In the genomic region with DNA sequence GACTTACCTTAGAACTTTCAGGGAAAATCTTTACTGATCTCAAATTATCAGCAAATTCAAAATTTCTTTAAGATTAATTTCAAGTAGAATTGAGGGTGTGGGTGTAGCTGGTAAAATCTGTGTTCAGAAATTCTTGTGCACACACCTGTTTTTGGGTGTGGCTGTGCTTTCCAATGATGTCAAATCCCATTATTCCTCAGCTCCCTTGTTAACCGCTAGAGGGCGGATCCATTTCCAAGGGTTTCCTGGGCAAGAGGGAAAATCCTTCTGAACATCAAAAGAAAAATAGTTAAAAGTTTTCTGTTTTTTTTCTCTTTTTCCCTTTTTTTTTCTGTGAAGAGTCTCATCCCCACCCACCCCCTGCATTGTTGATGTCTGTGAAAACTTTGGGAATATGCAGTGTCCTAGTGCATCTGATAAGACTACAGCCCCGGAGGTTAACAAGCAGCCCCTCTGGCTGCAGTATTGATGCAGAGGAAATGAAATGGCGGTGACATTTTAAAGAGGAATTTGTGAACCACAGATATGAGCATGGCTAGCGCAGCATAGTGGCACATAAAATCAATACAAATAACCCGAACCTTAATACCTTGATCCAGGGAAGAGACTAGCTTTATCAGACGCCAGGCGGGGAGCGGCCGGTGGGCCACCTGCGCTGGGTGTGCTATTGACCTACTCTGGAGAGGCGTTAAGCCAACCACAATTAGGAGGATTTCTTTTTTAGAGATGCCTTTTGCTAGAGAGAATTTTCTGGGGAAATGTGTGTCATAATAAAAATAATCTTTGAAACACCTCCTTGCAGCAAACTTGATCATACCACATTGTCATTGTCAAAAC, we compare ENCODE assay signal across 9 cellular contexts.
DNase-seq lines count a peak whose midpoint lies in the region; ATAC-seq, FAIRE-seq and TF ChIP-seq lines count a peak whose summit lies in the region.
"Had no signal": no experiment of that assay in that cellular context is flagged by ENCODE, and none has a peak within 500 bp of the region (broad histone marks: within the 10 kb centered on the region; RNA-seq: fewer than 3 reads in every experiment).

No MANE protein-coding gene starts in this region.

- peak; percentile 24 for TF ChIP-seq CTCF in GM06990 (IDR thresholded peaks at IDR 0.05; ENCODE audit: insufficient read depth, low read length, poor library complexity, severe bottlenecking)
- peak; percentile 58 to 69 (median 62) for TF ChIP-seq CTCF in pancreas (IDR thresholded peaks at IDR 0.05)
- TF ChIP-seq CTCF in CD8-positive, alpha-beta T cell (IDR thresholded peaks at IDR 0.05), result no peak

- no peak overlapping the region for H3K27ac Mint-ChIP-seq in CD8-positive, alpha-beta T cell
- H3K27ac Mint-ChIP-seq: naive thymus-derived CD8-positive, alpha-beta T cell had no signal

- H3K4me3 Mint-ChIP-seq in CD8-positive, alpha-beta T cell, result no peak overlapping the region
- H3K4me3 Mint-ChIP-seq: naive thymus-derived CD8-positive, alpha-beta T cell had no signal

- no peak for FAIRE-seq in pancreas (lab: Jason Lieb, UNC)

- 59 to 62% methylated on average over 12 of the region's 12 CpGs for WGBS in pancreas, 2 donors

- peak; percentile 65 to 88 (median 80) for ATAC-seq in pancreas
- ATAC-seq in CD8-positive, alpha-beta T cell, result no peak
- ATAC-seq: naive thymus-derived CD8-positive, alpha-beta T cell had no signal

- no peaks in the 10 kb centered on the region for H3K9me3 Mint-ChIP-seq in CD8-positive, alpha-beta T cell

- peaks cover 3% of the 10 kb centered on the region for H3K27me3 Mint-ChIP-seq in CD8-positive, alpha-beta T cell (ENCODE audit: low read depth)

- H3K4me1 Mint-ChIP-seq in CD8-positive, alpha-beta T cell (ENCODE audit: low read depth), result no peaks in the 10 kb centered on the region
- H3K4me1 Mint-ChIP-seq: naive thymus-derived CD8-positive, alpha-beta T cell had no signal

- H3K4me3 ChIP-seq in GM06990 (replicated peaks; ENCODE audit: low read depth, low read length) (no peak overlapping the region), pancreas (no peak overlapping the region)
- H3K4me3 ChIP-seq in CD8-positive, alpha-beta T cell (ENCODE audit: low read depth, low read length), result no peak overlapping the region

- H3K9me3 ChIP-seq in pancreas, result no peaks in the 10 kb centered on the region
- H3K9me3 ChIP-seq in CD8-positive, alpha-beta T cell (ENCODE audit: low read length), result no peaks in the 10 kb centered on the region

- H3K27ac ChIP-seq in pancreas, result no peak overlapping the region
- no peak overlapping the region for H3K27ac ChIP-seq in CD8-positive, alpha-beta T cell (ENCODE audit: low read depth, low read length)

- POLR2A ChIA-PET in CD8-positive, alpha-beta T cell (lab: Charles Lee), result no interaction called here

- intact Hi-C loops in pancreas (cut with DNase I), result no loop called here
- intact Hi-C loops in CD8-positive, alpha-beta T cell (cut with DNase I, micrococcal nuclease), result no loop called here

- H3K27me3 ChIP-seq in GM06990 (replicated peaks; ENCODE audit: control insufficient read depth, insufficient read depth, low read length) (0 out of 2 replicates have a peak, but pooled peaks cover 1% of the 10 kb centered on the region), pancreas (no peaks in the 10 kb centered on the region)
- no peaks in the 10 kb centered on the region for H3K27me3 ChIP-seq in CD8-positive, alpha-beta T cell (ENCODE audit: insufficient read depth, low read length)

- DNase-seq in GM06990 (ENCODE audit: extremely low read depth, insufficient read length), result no peak
- DNase-seq in NCI-H345 treated with DMSO at 0.1 percent for 48 hours (lab: John Stamatoyannopoulos, UW; ENCODE audit: unreplicated experiment), result peak; percentile 30
- peak; percentile 3 to 31 for DNase-seq in dermis microvascular lymphatic vessel endothelial cell (ENCODE audit: low read depth in 2 of 2)
- peak in 2 of 6 donors; percentile 43 to 62 for DNase-seq in pancreas
- DNase-seq in activated CD8-positive, alpha-beta memory T cell treated with anti-CD3 and anti-CD28 coated beads, Interleukin-2, amount 50 U/mL, for 48 hours, result no peak
- DNase-seq in activated CD4-positive, CD25-positive, alpha-beta regulatory T cell (lab: John Stamatoyannopoulos, UW), result no peak
- DNase-seq in CD8-positive, alpha-beta T cell, result no peak
- no peak for DNase-seq in NCI-H128 (lab: John Stamatoyannopoulos, UW; ENCODE audit: unreplicated experiment)
- DNase-seq: naive thymus-derived CD8-positive, alpha-beta T cell had no signal

- H3K36me3 Mint-ChIP-seq in CD8-positive, alpha-beta T cell, result no peaks in the 10 kb centered on the region
- H3K36me3 Mint-ChIP-seq: naive thymus-derived CD8-positive, alpha-beta T cell had no signal

- H3K36me3 ChIP-seq in GM06990 (ENCODE audit: control insufficient read depth, insufficient read depth, low read length) (no peaks in the 10 kb centered on the region), pancreas (no peaks in the 10 kb centered on the region)
- no peaks in the 10 kb centered on the region for H3K36me3 ChIP-seq in CD8-positive, alpha-beta T cell (ENCODE audit: insufficient read depth, low read length)

- peaks cover 0 to 8% (median 0%) of the 10 kb centered on the region in 3 donors for H3K4me1 ChIP-seq in pancreas
- H3K4me1 ChIP-seq in CD8-positive, alpha-beta T cell (ENCODE audit: insufficient read depth, low read length), result no peaks in the 10 kb centered on the region

- CTCF ChIA-PET in CD8-positive, alpha-beta T cell (lab: Charles Lee), result interaction anchor here (0.6 kb wide), 1 partner anchor 114 kb away, joined by 3 read pairs; no protein-coding TSS in a partner anchor

Comparison
In these comparisons a context has a peak if more than half of its experiments do, and no peak if none do; other contexts are left out.
1. DNase-seq: peak in NCI-H345 treated with DMSO at 0.1 percent for 48 hours (single experiment) and dermis microvascular lymphatic vessel endothelial cell (2 of 2); none in GM06990 (single experiment), activated CD8-positive, alpha-beta memory T cell treated with anti-CD3 and anti-CD28 coated beads, Interleukin-2, amount 50 U/mL, for 48 hours (single experiment), activated CD4-positive, CD25-positive, alpha-beta regulatory T cell (0 of 4), CD8-positive, alpha-beta T cell (0 of 7) and NCI-H128 (single experiment).